ENCODE assay signal across 22 cellular contexts in genomic region chr15:90584841-90585240, GRCh38.
"Had no signal": no experiment of that assay in that cellular context is flagged by ENCODE, and none has a peak within 500 bp of the region (broad histone marks: within the 10 kb centered on the region; RNA-seq: fewer than 3 reads in every experiment).

No MANE protein-coding gene starts in this region.

- H3K27me3 ChIP-seq: heart left ventricle, left lung, right lobe of liver had no signal

- H2AFZ ChIP-seq: parathyroid adenoma had no signal

- ATAC-seq: esophagus mucosa; heart left ventricle; left lung; lower lobe of right lung; psoas muscle; stimulated activated effector memory CD8-positive, alpha-beta T cell treated with anti-CD3 and anti-CD28 coated beads, Interleukin-12 subunit alpha, Interleukin-12 subunit beta, amount 100 ng/mL, for 72 hours had no signal

- FAIRE-seq: endometrium, frontal cortex, urothelium cell line had no signal

- H3K9ac ChIP-seq: parathyroid adenoma had no signal

- H3K36me3 Mint-ChIP-seq: stimulated activated effector memory CD8-positive, alpha-beta T cell treated with anti-CD3 and anti-CD28 coated beads, Interleukin-12 subunit alpha, Interleukin-12 subunit beta, amount 100 ng/mL, for 72 hours; type B pancreatic cell had no signal

- H3K27me3 Mint-ChIP-seq: stimulated activated naive CD8-positive, alpha-beta T cell treated with anti-CD3 and anti-CD28 coated beads, Interleukin-15, Interleukin-2, amounts not matched to agents 100 ng/mL and 50 ng/mL, for 24 hours; type B pancreatic cell had no signal

- H3K9me3 ChIP-seq: heart left ventricle, left lung, lower lobe of right lung, psoas muscle, right lobe of liver had no signal

- H3K36me3 ChIP-seq: left lung, lower lobe of right lung, right lobe of liver had no signal

- H3K9me3 Mint-ChIP-seq: nephron progenitor cell; stimulated activated effector memory CD8-positive, alpha-beta T cell treated with anti-CD3 and anti-CD28 coated beads, Interleukin-12 subunit alpha, Interleukin-12 subunit beta, amount 100 ng/mL, for 72 hours; stimulated activated naive CD8-positive, alpha-beta T cell treated with anti-CD3 and anti-CD28 coated beads, Interleukin-15, Interleukin-2, amounts not matched to agents 100 ng/mL and 50 ng/mL, for 24 hours; type B pancreatic cell had no signal

- H3K27ac ChIP-seq: left lung, lower lobe of right lung, parathyroid adenoma, psoas muscle, right lobe of liver had no signal

- H3K27ac Mint-ChIP-seq: nephron progenitor cell; stimulated activated naive CD8-positive, alpha-beta T cell treated with anti-CD3 and anti-CD28 coated beads, Interleukin-15, Interleukin-2, amounts not matched to agents 100 ng/mL and 50 ng/mL, for 24 hours; type B pancreatic cell had no signal

- H3K4me3 ChIP-seq: coronary artery, heart left ventricle, left lung, lower lobe of right lung, psoas muscle, right lobe of liver had no signal

- DNase-seq: effector memory CD4-positive, alpha-beta T cell; heart left ventricle; hippocampal formation; left lung; lower lobe of right lung; mesenchymal stem cell; midbrain; nephron progenitor cell; psoas muscle; retina; right lobe of liver; stimulated activated CD4-positive, alpha-beta T cell treated with anti-CD3 and anti-CD28 coated beads, Interleukin-4, amount 100 ng/mL, for 1 hour; stimulated activated CD8-positive, alpha-beta memory T cell treated with anti-CD3 and anti-CD28 coated beads, Interleukin-4, amount 100 ng/mL, for 48 hours had no signal

- H3K4me1 ChIP-seq: parathyroid adenoma had no signal

- H3K4me3 Mint-ChIP-seq: nephron progenitor cell; stimulated activated effector memory CD8-positive, alpha-beta T cell treated with anti-CD3 and anti-CD28 coated beads, Interleukin-12 subunit alpha, Interleukin-12 subunit beta, amount 100 ng/mL, for 72 hours; stimulated activated naive CD8-positive, alpha-beta T cell treated with anti-CD3 and anti-CD28 coated beads, Interleukin-15, Interleukin-2, amounts not matched to agents 100 ng/mL and 50 ng/mL, for 24 hours; type B pancreatic cell had no signal
